In the genomic region with DNA sequence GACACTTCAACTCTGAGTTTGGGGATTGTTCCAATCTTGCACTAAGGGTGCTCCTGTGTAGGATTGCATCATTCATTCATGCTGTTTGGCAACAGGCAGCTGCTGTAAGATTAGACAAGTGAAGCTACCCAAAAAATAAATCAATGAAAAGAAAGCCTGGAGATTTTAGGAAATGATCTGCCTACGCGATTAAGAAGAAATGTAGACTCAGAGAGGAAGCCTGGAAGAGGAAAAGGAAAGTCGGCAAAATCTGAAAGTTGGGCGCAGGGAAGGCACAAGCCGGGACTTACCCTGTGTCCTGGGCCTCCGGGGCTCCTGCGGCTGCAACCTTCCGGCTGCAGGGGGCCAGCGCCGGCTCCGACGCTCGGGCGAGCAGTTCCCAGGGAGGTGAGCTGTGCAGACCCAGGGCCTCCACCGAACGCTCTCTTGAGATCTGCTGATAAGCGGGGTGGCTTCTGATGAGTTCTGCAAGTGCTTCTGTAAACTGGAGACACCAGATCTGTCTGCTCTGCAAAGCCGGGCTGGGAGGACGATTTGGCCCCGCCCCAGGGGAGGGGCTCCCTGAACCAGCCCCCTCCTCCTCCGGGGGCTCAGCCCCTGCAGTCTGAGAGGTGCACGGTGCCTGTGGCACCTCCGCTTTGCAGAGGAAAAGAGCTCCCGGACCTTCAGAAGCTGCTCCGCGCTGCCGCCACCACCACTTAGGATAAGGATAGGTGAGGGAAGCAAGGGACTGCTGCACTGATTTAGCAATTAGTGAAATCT, we compare ENCODE assay signal across 1 cellular context.
A peak's percentile ranks its signal among the peaks of the same experiment; 100 is the strongest.
TF ChIP-seq lines count a peak whose summit lies in the region.

No MANE protein-coding gene starts in this region.

TF ChIP-seq in HepG2, 621 proteins besides CTCF, POLR2A, EP300 and RAD21 (continues in another document):
- peak; percentile 85; the same call in 1 of the 2 replicates for TF ChIP-seq ERF (CRISPR knock-in tag; IDR thresholded peaks at IDR 0.05)
- TF ChIP-seq RXRB (CRISPR knock-in tag; IDR thresholded peaks at IDR 0.05; ENCODE audit: borderline replicate concordance), result peak; percentile 48; the same call in 1 of the 2 replicates
- TF ChIP-seq, protein P1, sequence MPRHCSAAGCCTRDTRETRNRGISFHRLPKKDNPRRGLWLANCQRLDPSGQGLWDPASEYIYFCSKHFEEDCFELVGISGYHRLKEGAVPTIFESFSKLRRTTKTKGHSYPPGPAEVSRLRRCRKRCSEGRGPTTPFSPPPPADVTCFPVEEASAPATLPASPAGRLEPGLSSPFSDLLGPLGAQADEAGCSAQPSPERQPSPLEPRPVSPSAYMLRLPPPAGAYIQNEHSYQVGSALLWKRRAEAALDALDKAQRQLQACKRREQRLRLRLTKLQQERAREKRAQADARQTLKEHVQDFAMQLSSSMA (CRISPR knock-in tag; IDR thresholded peaks at IDR 0.05), result peak; percentile 86
- TF ChIP-seq, protein P2, sequence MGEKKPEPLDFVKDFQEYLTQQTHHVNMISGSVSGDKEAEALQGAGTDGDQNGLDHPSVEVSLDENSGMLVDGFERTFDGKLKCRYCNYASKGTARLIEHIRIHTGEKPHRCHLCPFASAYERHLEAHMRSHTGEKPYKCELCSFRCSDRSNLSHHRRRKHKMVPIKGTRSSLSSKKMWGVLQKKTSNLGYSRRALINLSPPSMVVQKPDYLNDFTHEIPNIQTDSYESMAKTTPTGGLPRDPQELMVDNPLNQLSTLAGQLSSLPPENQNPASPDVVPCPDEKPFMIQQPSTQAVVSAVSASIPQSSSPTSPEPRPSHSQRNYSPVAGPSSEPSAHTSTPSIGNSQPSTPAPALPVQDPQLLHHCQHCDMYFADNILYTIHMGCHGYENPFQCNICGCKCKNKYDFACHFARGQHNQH (CRISPR knock-in tag; IDR thresholded peaks at IDR 0.05), result peak; percentile 85; the same call in 1 of the 2 replicates
- peak; percentile 30; the same call in 1 of the 2 replicates for TF ChIP-seq ZIK1 (CRISPR knock-in tag; IDR thresholded peaks at IDR 0.05; ENCODE audit: borderline replicate concordance, low read depth)
- TF ChIP-seq MED8 (CRISPR knock-in tag; IDR thresholded peaks at IDR 0.05; ENCODE audit: insufficient replicate concordance), result peak; percentile 41
- TF ChIP-seq GABPA (IDR thresholded peaks at IDR 0.05; ENCODE audit: low read depth, low read length), result no peak
- TF ChIP-seq GABPA (CRISPR knock-in tag; IDR thresholded peaks at IDR 0.05; ENCODE audit: low read depth), result peak; percentile 55
- no peak for TF ChIP-seq HOXD1 (CRISPR knock-in tag; IDR thresholded peaks at IDR 0.05)
- TF ChIP-seq, protein P3, sequence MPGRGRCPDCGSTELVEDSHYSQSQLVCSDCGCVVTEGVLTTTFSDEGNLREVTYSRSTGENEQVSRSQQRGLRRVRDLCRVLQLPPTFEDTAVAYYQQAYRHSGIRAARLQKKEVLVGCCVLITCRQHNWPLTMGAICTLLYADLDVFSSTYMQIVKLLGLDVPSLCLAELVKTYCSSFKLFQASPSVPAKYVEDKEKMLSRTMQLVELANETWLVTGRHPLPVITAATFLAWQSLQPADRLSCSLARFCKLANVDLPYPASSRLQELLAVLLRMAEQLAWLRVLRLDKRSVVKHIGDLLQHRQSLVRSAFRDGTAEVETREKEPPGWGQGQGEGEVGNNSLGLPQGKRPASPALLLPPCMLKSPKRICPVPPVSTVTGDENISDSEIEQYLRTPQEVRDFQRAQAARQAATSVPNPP (CRISPR knock-in tag; IDR thresholded peaks at IDR 0.05), result no peak
- TF ChIP-seq, protein P4, sequence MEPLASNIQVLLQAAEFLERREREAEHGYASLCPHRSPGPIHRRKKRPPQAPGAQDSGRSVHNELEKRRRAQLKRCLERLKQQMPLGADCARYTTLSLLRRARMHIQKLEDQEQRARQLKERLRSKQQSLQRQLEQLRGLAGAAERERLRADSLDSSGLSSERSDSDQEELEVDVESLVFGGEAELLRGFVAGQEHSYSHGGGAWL (CRISPR knock-in tag; IDR thresholded peaks at IDR 0.05), result peak; percentile 64; the same call in 1 of the 2 replicates
- TF ChIP-seq ZNF83 (CRISPR knock-in tag; IDR thresholded peaks at IDR 0.05; ENCODE audit: borderline replicate concordance), result no peak
- TF ChIP-seq, protein P5, sequence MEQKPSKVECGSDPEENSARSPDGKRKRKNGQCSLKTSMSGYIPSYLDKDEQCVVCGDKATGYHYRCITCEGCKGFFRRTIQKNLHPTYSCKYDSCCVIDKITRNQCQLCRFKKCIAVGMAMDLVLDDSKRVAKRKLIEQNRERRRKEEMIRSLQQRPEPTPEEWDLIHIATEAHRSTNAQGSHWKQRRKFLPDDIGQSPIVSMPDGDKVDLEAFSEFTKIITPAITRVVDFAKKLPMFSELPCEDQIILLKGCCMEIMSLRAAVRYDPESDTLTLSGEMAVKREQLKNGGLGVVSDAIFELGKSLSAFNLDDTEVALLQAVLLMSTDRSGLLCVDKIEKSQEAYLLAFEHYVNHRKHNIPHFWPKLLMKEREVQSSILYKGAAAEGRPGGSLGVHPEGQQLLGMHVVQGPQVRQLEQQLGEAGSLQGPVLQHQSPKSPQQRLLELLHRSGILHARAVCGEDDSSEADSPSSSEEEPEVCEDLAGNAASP (CRISPR knock-in tag; IDR thresholded peaks at IDR 0.05; ENCODE audit: borderline replicate concordance), result peak; percentile 49; the same call in 1 of the 2 replicates
- TF ChIP-seq ZNF772 (CRISPR knock-in tag; IDR thresholded peaks at IDR 0.05), result peak; percentile 61; the same call in 1 of the 2 replicates
- no peak; the same call in 1 of the 2 replicates for TF ChIP-seq RFXAP (CRISPR knock-in tag; IDR thresholded peaks at IDR 0.05; ENCODE audit: borderline replicate concordance)
- no peak for TF ChIP-seq GZF1 (CRISPR knock-in tag; IDR thresholded peaks at IDR 0.05)
- TF ChIP-seq KMT2B (CRISPR knock-in tag; IDR thresholded peaks at IDR 0.05), result peak; percentile 67
- TF ChIP-seq MTF2 (CRISPR knock-in tag; IDR thresholded peaks at IDR 0.05; ENCODE audit: borderline replicate concordance), result no peak
- TF ChIP-seq, protein P6, sequence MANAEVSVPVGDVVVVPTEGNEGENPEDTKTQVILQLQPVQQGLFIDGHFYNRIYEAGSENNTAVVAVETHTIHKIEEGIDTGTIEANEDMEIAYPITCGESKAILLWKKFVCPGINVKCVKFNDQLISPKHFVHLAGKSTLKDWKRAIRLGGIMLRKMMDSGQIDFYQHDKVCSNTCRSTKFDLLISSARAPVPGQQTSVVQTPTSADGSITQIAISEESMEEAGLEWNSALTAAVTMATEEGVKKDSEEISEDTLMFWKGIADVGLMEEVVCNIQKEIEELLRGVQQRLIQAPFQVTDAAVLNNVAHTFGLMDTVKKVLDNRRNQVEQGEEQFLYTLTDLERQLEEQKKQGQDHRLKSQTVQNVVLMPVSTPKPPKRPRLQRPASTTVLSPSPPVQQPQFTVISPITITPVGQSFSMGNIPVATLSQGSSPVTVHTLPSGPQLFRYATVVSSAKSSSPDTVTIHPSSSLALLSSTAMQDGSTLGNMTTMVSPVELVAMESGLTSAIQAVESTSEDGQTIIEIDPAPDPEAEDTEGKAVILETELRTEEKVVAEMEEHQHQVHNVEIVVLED (CRISPR knock-in tag; IDR thresholded peaks at IDR 0.05; ENCODE audit: borderline replicate concordance), result peak; percentile 61; the same call in 1 of the 2 replicates
- TF ChIP-seq PHF8 (CRISPR knock-in tag; IDR thresholded peaks at IDR 0.05), result peak; percentile 71
- TF ChIP-seq ELF3 (CRISPR knock-in tag; IDR thresholded peaks at IDR 0.05), result peak; percentile 33; the same call in 1 of the 2 replicates
- no peak for TF ChIP-seq SP2 (CRISPR knock-in tag; IDR thresholded peaks at IDR 0.05)
- TF ChIP-seq RFX3 (CRISPR knock-in tag; IDR thresholded peaks at IDR 0.05), result no peak
- peak; percentile 62; the same call in 1 of the 2 replicates for TF ChIP-seq MXD4 (CRISPR knock-in tag; IDR thresholded peaks at IDR 0.05)
- peak; percentile 62; the same call in 1 of the 2 replicates for TF ChIP-seq ZSCAN25 (CRISPR knock-in tag; IDR thresholded peaks at IDR 0.05)
- TF ChIP-seq, protein P7, sequence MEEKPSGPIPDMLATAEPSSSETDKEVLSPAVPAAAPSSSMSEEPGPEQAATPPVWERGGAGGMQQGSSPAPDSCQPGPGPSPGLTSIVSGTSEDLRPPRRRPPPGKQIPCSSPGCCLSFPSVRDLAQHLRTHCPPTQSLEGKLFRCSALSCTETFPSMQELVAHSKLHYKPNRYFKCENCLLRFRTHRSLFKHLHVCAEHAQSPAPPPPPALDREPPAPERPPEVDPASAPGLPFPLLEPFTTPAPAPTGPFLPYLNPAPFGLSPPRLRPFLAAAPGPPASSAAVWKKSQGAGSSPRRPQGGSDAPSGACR (CRISPR knock-in tag; IDR thresholded peaks at IDR 0.05), result 0 out of 2 replicates have a peak, but pooled peaks have one; percentile 68
- peak; percentile 15; the same call in 1 of the 2 replicates for TF ChIP-seq SMC3 (IDR thresholded peaks at IDR 0.05; ENCODE audit: low read length)
- TF ChIP-seq FOSL2 (CRISPR knock-in tag; IDR thresholded peaks at IDR 0.05), result peak; percentile 24; the same call in 1 of the 2 replicates
- peak; percentile 63 for TF ChIP-seq SAP130 (CRISPR knock-in tag; IDR thresholded peaks at IDR 0.05; ENCODE audit: low read depth)
- peak; percentile 50; the same call in 1 of the 2 replicates for TF ChIP-seq ZC3H13 (CRISPR knock-in tag; IDR thresholded peaks at IDR 0.05)
- TF ChIP-seq GATA4 (IDR thresholded peaks at IDR 0.05; ENCODE audit: borderline replicate concordance, low read depth), result peak; percentile 80; the same call in 1 of the 2 replicates
- 0 out of 2 replicates have a peak, but pooled peaks have one; percentile 34 for TF ChIP-seq ZNF776 (CRISPR knock-in tag; IDR thresholded peaks at IDR 0.05)
- TF ChIP-seq GLI4 (CRISPR knock-in tag; IDR thresholded peaks at IDR 0.05; ENCODE audit: borderline replicate concordance), result 0 out of 2 replicates have a peak, but pooled peaks have one; percentile 39
- TF ChIP-seq GTF3A (CRISPR knock-in tag; conservative IDR thresholded peaks at IDR 0.05), result no peak
- 0 out of 2 replicates have a peak, but pooled peaks have one; percentile 10 for TF ChIP-seq CCDC6 (CRISPR knock-in tag; IDR thresholded peaks at IDR 0.05)
- peak; percentile 42; the same call in 1 of the 2 replicates for TF ChIP-seq ZSCAN9 (CRISPR knock-in tag; IDR thresholded peaks at IDR 0.05; ENCODE audit: borderline replicate concordance)
- TF ChIP-seq, protein P8, sequence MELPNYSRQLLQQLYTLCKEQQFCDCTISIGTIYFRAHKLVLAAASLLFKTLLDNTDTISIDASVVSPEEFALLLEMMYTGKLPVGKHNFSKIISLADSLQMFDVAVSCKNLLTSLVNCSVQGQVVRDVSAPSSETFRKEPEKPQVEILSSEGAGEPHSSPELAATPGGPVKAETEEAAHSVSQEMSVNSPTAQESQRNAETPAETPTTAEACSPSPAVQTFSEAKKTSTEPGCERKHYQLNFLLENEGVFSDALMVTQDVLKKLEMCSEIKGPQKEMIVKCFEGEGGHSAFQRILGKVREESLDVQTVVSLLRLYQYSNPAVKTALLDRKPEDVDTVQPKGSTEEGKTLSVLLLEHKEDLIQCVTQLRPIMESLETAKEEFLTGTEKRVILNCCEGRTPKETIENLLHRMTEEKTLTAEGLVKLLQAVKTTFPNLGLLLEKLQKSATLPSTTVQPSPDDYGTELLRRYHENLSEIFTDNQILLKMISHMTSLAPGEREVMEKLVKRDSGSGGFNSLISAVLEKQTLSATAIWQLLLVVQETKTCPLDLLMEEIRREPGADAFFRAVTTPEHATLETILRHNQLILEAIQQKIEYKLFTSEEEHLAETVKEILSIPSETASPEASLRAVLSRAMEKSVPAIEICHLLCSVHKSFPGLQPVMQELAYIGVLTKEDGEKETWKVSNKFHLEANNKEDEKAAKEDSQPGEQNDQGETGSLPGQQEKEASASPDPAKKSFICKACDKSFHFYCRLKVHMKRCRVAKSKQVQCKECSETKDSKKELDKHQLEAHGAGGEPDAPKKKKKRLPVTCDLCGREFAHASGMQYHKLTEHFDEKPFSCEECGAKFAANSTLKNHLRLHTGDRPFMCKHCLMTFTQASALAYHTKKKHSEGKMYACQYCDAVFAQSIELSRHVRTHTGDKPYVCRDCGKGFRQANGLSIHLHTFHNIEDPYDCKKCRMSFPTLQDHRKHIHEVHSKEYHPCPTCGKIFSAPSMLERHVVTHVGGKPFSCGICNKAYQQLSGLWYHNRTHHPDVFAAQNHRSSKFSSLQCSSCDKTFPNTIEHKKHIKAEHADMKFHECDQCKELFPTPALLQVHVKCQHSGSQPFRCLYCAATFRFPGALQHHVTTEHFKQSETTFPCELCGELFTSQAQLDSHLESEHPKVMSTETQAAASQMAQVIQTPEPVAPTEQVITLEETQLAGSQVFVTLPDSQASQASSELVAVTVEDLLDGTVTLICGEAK (IDR thresholded peaks at IDR 0.05), result no peak
- TF ChIP-seq, protein P8 (CRISPR knock-in tag; IDR thresholded peaks at IDR 0.05), result peak; percentile 69
